In the genomic region with DNA sequence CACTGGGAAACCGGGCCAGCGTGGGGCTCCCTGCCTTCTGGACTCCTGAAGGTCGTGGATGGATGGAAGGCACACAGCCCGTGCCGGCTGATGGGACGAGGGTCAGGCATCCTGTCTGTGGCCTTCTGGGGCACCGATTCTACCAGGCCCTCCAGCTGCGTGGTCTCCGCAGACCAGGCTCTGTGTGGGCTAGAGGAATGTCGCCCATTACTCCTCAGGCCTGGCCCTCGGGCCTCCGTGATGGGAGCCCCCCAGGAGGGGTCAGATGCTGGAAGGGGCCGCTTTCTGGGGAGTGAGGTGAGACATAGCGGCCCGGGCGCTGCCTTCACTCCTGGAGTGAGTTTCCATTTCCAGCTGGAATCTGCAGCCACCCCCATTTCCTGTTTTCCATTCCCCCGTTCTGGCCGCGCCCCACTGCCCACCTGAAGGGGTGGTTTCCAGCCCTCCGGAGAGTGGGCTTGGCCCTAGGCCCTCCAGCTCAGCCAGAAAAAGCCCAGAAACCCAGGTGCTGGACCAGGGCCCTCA, we compare ENCODE assay signal across 11 cellular contexts. TPM values are rescaled to one million over a fixed set of nuclear protein-coding genes. Genes with fewer than 3 reads are reported as not detected.
DNase-seq lines count a peak whose midpoint lies in the region; ATAC-seq and TF ChIP-seq lines count a peak whose summit lies in the region.
"Had no signal": no experiment of that assay in that cellular context is flagged by ENCODE, and none has a peak within 500 bp of the region (broad histone marks: within the 10 kb centered on the region; RNA-seq: fewer than 3 reads in every experiment).

No MANE protein-coding gene starts in this region.

- POLR2A ChIA-PET in WTC11 (lab: Charles Lee): no interaction called here

- no peak overlapping the region for H3K14ac ChIP-seq in trophoblast cell (ENCODE audit: low read length)

- no peaks in the 10 kb centered on the region for H3K9me3 ChIP-seq in heart left ventricle
- no peaks in the 10 kb centered on the region for H3K9me3 ChIP-seq in osteoblast (ENCODE audit: low read depth, low read length)
- no peaks in the 10 kb centered on the region for H3K9me3 ChIP-seq in aorta (ENCODE audit: control insufficient read depth, low read length)
- H3K9me3 ChIP-seq in trophoblast cell (ENCODE audit: insufficient read depth, low read depth, low read length): no peaks in the 10 kb centered on the region

- ATAC-seq in WTC11 (no peak), heart left ventricle (no peak), aorta (ENCODE audit: low FRiP score) (no peak)
- ATAC-seq in activated T-helper 17 cell treated with anti-CD3 and anti-CD28 coated beads, Interleukin-2, amount 50 U/mL, for 72 hours (replicated peaks): no peak
- ATAC-seq: T-cell had no signal

- H3K4me3 ChIP-seq in heart left ventricle (no peak overlapping the region), osteoblast (ENCODE audit: insufficient read depth, low read length) (no peak overlapping the region), aorta (ENCODE audit: low read length in 2 of 2) (no peak overlapping the region), trophoblast cell (ENCODE audit: low read depth, low read length) (no peak overlapping the region)

- DNase-seq in WTC11 (ENCODE audit: low spot score) (peak; percentile 9), heart left ventricle (peak in 2 of 5 donors; percentile 31 to 60), osteoblast (ENCODE audit: insufficient read length, low spot score, missing footprints) (peak; percentile 91), aorta (peak; percentile 41 to 69), trophoblast cell (no peak)
- no peak for DNase-seq in effector CD4-positive, alpha-beta T cell
- DNase-seq: activated effector memory CD4-positive, alpha-beta T cell treated with anti-CD3 and anti-CD28 coated beads, Interleukin-2, amount 50 U/mL, for 16 hours; HCEC 1CT; stimulated activated naive CD4-positive, alpha-beta T cell treated with Interleukin-2 at 50 U/mL for 16 hours; T-cell had no signal

- H3K4me1 ChIP-seq in heart left ventricle: peaks cover 5 to 65% (median 39%) of the 10 kb centered on the region in 12 donors
- no peaks in the 10 kb centered on the region for H3K4me1 ChIP-seq in osteoblast (ENCODE audit: insufficient read depth, low read length)
- H3K4me1 ChIP-seq in aorta (ENCODE audit: control insufficient read depth in 1 of 2, insufficient read depth in 2 of 2, low read length in 2 of 2): no peaks in the 10 kb centered on the region
- peaks cover 0 to 4% of the 10 kb centered on the region in 2 experiments for H3K4me1 ChIP-seq in trophoblast cell (ENCODE audit: control insufficient read depth in 1 of 2, insufficient read depth in 2 of 2, low read length in 2 of 2)

- no peak overlapping the region for H3K27ac Mint-ChIP-seq in WTC11
- H3K27ac Mint-ChIP-seq in activated T-helper 17 cell treated with anti-CD3 and anti-CD28 coated beads, Interleukin-2, amount 50 U/mL, for 72 hours: no peak overlapping the region

- no peak overlapping the region for H4K12ac ChIP-seq in trophoblast cell (ENCODE audit: low read depth, low read length)

- TF ChIP-seq CTCF in WTC11 (IDR thresholded peaks at IDR 0.05) (no peak), heart left ventricle (IDR thresholded peaks at IDR 0.05) (no peak), osteoblast (IDR thresholded peaks at IDR 0.05; ENCODE audit: extremely low read depth, low read depth, low read length) (no peak)

- no peak overlapping the region for H3K4ac ChIP-seq in trophoblast cell (ENCODE audit: low read depth, low read length)

- no peak overlapping the region for H2AK5ac ChIP-seq in trophoblast cell (ENCODE audit: low read length)

- H3K27me3 ChIP-seq in heart left ventricle (no peaks in the 10 kb centered on the region), osteoblast (ENCODE audit: insufficient read depth, low read length) (no peaks in the 10 kb centered on the region), aorta (ENCODE audit: control insufficient read depth in 1 of 2, insufficient read depth in 2 of 2, low read length in 1 of 2) (no peaks in the 10 kb centered on the region), trophoblast cell (ENCODE audit: insufficient read depth, low read length) (no peaks in the 10 kb centered on the region)

- no peak overlapping the region for H3K4me2 ChIP-seq in osteoblast (ENCODE audit: insufficient read depth, low read length)
- no peak overlapping the region for H3K4me2 ChIP-seq in trophoblast cell (ENCODE audit: low read length)

- H3K27me3 Mint-ChIP-seq in WTC11 (ENCODE audit: low read depth): peaks cover 28% of the 10 kb centered on the region
- no peaks in the 10 kb centered on the region for H3K27me3 Mint-ChIP-seq in activated T-helper 17 cell treated with anti-CD3 and anti-CD28 coated beads, Interleukin-2, amount 50 U/mL, for 72 hours
- H3K27me3 Mint-ChIP-seq: T-cell had no signal

- H3K36me3 ChIP-seq in heart left ventricle: peaks cover 0 to 35% (median 17%) of the 10 kb centered on the region in 9 donors
- H3K36me3 ChIP-seq in osteoblast (ENCODE audit: insufficient read depth, low read length): peaks cover 17% of the 10 kb centered on the region
- H3K36me3 ChIP-seq in aorta (ENCODE audit: control insufficient read depth in 1 of 2, insufficient read depth in 2 of 2, low read length in 1 of 2): no peaks in the 10 kb centered on the region
- H3K36me3 ChIP-seq in trophoblast cell (ENCODE audit: control insufficient read depth in 1 of 2, insufficient read depth in 2 of 2, low read length in 2 of 2): peaks cover 27 to 37% of the 10 kb centered on the region in 2 experiments

- H3K79me2 ChIP-seq in osteoblast (ENCODE audit: insufficient read depth, low read length) (no peaks in the 10 kb centered on the region), trophoblast cell (ENCODE audit: control insufficient read depth, insufficient read depth, low read length, poor library complexity) (no peaks in the 10 kb centered on the region)

- H2BK5ac ChIP-seq in trophoblast cell (ENCODE audit: low read depth, low read length, poor library complexity): no peak overlapping the region

- no peak overlapping the region for H3K9ac ChIP-seq in trophoblast cell (ENCODE audit: low read length)

- H2BK120ac ChIP-seq in trophoblast cell (ENCODE audit: insufficient read depth, low read length, poor library complexity): no peak overlapping the region

- H4K8ac ChIP-seq in trophoblast cell (ENCODE audit: low read depth, low read length): no peak overlapping the region

- no peaks in the 10 kb centered on the region for H3K79me1 ChIP-seq in trophoblast cell (ENCODE audit: low read length)

- no peak for TF ChIP-seq POLR2A in heart left ventricle (IDR thresholded peaks at IDR 0.05)

- no peak overlapping the region for H3K23ac ChIP-seq in trophoblast cell (ENCODE audit: low read length)

- no peaks in the 10 kb centered on the region for H3K4me1 Mint-ChIP-seq in WTC11
- no peaks in the 10 kb centered on the region for H3K4me1 Mint-ChIP-seq in activated T-helper 17 cell treated with anti-CD3 and anti-CD28 coated beads, Interleukin-2, amount 50 U/mL, for 72 hours

- no peak overlapping the region for H3K18ac ChIP-seq in trophoblast cell (ENCODE audit: low read length)

- H3K36me3 Mint-ChIP-seq in WTC11: no peaks in the 10 kb centered on the region
- peaks cover 30% of the 10 kb centered on the region for H3K36me3 Mint-ChIP-seq in activated T-helper 17 cell treated with anti-CD3 and anti-CD28 coated beads, Interleukin-2, amount 50 U/mL, for 72 hours (ENCODE audit: low read depth)

- peak overlapping the region in 9 of 12 donors; percentile 22 to 57 (median 49) for H3K27ac ChIP-seq in heart left ventricle
- no peak overlapping the region for H3K27ac ChIP-seq in osteoblast (ENCODE audit: low read depth, low read length)
- H3K27ac ChIP-seq in aorta (ENCODE audit: low read depth in 1 of 2, low read length in 2 of 2): no peak overlapping the region
- H3K27ac ChIP-seq in trophoblast cell (ENCODE audit: low read depth, low read length): no peak overlapping the region

- intact Hi-C loops in heart left ventricle (cut with DNase I) (loop anchor here in 6 of 10 donors (5.0 to 10.0 kb wide), 4 partner anchors 35 to 375 kb away; partner anchors contain the start of genes MPHOSPH9 (in 2 of the 6), MTRFR (in 2 of the 6) and VPS37B (in 2 of the 6)), aorta (cut with DNase I) (loop anchor here (5.0 to 10.0 kb wide), 2 partner anchors 70 to 373 kb away; partner anchors contain the start of genes MPHOSPH9 (in 1 of the 2) and MTRFR (in 1 of the 2))

- WGBS in heart left ventricle, 4 donors: 48 to 62% (median 50%) methylated on average over 20 of the region's 20 CpGs
- WGBS in aorta, 2 donors: 70 to 73% methylated on average over 20 of the region's 20 CpGs
- WGBS in trophoblast cell (ENCODE audit: extremely low coverage, insufficient coverage, insufficient read length): no CpG with 5 or more reads among the region's 20 CpGs

- no peak overlapping the region for H2AFZ ChIP-seq in osteoblast (ENCODE audit: low read length)
- no peak overlapping the region for H2AFZ ChIP-seq in trophoblast cell (ENCODE audit: insufficient read depth, low read length, poor library complexity)

- no peak overlapping the region for H4K91ac ChIP-seq in trophoblast cell (ENCODE audit: low read depth, low read length)

- no peaks in the 10 kb centered on the region for H3K9me3 Mint-ChIP-seq in WTC11
- no peaks in the 10 kb centered on the region for H3K9me3 Mint-ChIP-seq in activated T-helper 17 cell treated with anti-CD3 and anti-CD28 coated beads, Interleukin-2, amount 50 U/mL, for 72 hours
- H3K9me3 Mint-ChIP-seq: T-cell had no signal

- CTCF ChIA-PET in WTC11 (lab: Charles Lee): interaction anchor here (0.6 to 6.6 kb wide), 7 partner anchors 9 to 221 kb away, joined by 3 to 67 read pairs (median 10); partner anchors contain the start of genes ABCB9 and HIP1R

- H4K20me1 ChIP-seq in osteoblast (ENCODE audit: insufficient read depth, low read length): no peaks in the 10 kb centered on the region

- no peak overlapping the region for H2BK12ac ChIP-seq in trophoblast cell (ENCODE audit: low read length)

- H3K4me3 Mint-ChIP-seq in WTC11: no peak overlapping the region
- no peak overlapping the region for H3K4me3 Mint-ChIP-seq in activated T-helper 17 cell treated with anti-CD3 and anti-CD28 coated beads, Interleukin-2, amount 50 U/mL, for 72 hours
- H3K4me3 Mint-ChIP-seq: T-cell had no signal

RNA-seq across cellular contexts. Expression of gene HIP1R, which starts 26.9 kb away (rescaled TPM):
- 22.8 to 45.2 TPM (median 26.8 TPM) in 3 replicates for total RNA-seq in WTC11 (2021)
- total RNA-seq in heart left ventricle: 10 to 100 TPM; 14.9 to 49.5 (median 19.6) TPM
- polyA plus RNA-seq in heart left ventricle: 10 to 100 TPM; 19.1 to 31.4 TPM
- 19.4 and 21.0 TPM in 2 replicates for total RNA-seq in osteoblast
- 10 to 100 TPM; 25.4 to 26.6 TPM for total RNA-seq in aorta
- polyA plus RNA-seq in aorta: 100 to 1,000 TPM in 1 of 2 donors, 10 to 100 TPM in 1; 33.7 to 101 TPM
- 12.5 and 13.0 TPM in 2 replicates for polyA plus RNA-seq in trophoblast cell (2013)
- 10 to 100 TPM; 14.7 to 23.3 TPM for total RNA-seq in activated T-helper 17 cell treated with anti-CD3 and anti-CD28 coated beads, Interleukin-2, amount 50 U/mL, for 72 hours

RNA-seq across cellular contexts. Expression of gene VPS37B, which starts 33.8 kb away (rescaled TPM):
- total RNA-seq in WTC11 (2021) (10.4 to 18.1 TPM (median 11.4 TPM) in 3 replicates), heart left ventricle (10 to 100 TPM; 14.5 to 51.2 (median 22.7) TPM), osteoblast (19.2 and 20.6 TPM in 2 replicates), aorta (10 to 100 TPM; 27.1 to 36.4 TPM)
- polyA plus RNA-seq in heart left ventricle (10 to 100 TPM; 17.4 to 21.7 TPM), aorta (10 to 100 TPM in 1 of 2 donors, 1 to 10 TPM in 1; 7.4 to 17.6 TPM)
- 36.7 and 37.0 TPM in 2 replicates for polyA plus RNA-seq in trophoblast cell (2013)
- total RNA-seq in activated T-helper 17 cell treated with anti-CD3 and anti-CD28 coated beads, Interleukin-2, amount 50 U/mL, for 72 hours: 10 to 100 TPM; 10.5 to 17.0 TPM

Comparison
In these comparisons a context has a peak if more than half of its experiments do, and no peak if none do; other contexts are left out.
1. DNase-seq: peak in WTC11 (single experiment), osteoblast (single experiment) and aorta (2 of 2); none in effector CD4-positive, alpha-beta T cell (single experiment) and trophoblast cell (0 of 2).
2. H3K27ac ChIP-seq: peak in heart left ventricle (9 of 12); none in osteoblast (single experiment), aorta (0 of 2) and trophoblast cell (single experiment).